Comparison of ENCODE assay signal across 1 cellular context in the genomic region with DNA sequence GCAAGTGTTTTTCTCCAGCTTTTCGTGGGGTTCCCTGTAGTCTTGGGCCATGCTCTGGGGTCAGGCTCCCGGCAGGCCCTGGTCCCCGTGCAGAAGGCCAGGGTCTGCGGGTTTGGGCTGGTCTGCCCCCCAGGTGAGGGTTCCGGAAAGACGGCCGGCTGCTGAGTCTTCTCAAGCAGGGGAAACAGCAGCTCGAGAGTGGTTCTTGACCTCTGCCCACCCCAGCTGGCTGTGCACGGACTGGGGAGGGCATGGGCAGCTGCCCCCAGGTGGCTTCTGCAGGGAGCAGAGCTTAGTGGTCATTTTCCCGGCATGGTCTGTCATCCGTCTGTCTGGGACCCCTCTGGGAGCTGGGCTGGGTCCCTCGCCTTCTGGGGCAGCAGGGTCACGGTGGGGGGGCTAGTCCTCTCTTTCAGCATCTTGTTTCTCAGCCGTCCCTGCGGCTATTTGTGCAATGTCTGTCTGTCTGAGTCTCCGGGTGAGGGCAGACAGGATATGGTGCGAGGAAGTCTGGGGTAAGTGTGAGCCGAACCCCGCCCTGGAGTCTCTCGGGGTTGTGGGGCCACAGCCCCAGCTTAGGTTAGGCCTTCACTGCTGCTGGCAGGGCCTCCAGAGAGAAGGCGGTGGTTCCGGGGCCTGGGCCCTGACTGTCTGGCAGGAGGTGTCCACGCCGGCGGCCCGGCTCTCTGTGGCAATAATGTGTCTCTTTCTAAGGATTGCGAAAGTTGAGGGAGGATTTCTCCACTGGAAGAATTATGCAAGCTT.
TF ChIP-seq lines count a peak whose summit lies in the region.

No MANE protein-coding gene starts in this region.

TF ChIP-seq in HepG2, 621 proteins besides CTCF, POLR2A, EP300 and RAD21 (continued from another document and continues in another):
- TF ChIP-seq, protein P1, sequence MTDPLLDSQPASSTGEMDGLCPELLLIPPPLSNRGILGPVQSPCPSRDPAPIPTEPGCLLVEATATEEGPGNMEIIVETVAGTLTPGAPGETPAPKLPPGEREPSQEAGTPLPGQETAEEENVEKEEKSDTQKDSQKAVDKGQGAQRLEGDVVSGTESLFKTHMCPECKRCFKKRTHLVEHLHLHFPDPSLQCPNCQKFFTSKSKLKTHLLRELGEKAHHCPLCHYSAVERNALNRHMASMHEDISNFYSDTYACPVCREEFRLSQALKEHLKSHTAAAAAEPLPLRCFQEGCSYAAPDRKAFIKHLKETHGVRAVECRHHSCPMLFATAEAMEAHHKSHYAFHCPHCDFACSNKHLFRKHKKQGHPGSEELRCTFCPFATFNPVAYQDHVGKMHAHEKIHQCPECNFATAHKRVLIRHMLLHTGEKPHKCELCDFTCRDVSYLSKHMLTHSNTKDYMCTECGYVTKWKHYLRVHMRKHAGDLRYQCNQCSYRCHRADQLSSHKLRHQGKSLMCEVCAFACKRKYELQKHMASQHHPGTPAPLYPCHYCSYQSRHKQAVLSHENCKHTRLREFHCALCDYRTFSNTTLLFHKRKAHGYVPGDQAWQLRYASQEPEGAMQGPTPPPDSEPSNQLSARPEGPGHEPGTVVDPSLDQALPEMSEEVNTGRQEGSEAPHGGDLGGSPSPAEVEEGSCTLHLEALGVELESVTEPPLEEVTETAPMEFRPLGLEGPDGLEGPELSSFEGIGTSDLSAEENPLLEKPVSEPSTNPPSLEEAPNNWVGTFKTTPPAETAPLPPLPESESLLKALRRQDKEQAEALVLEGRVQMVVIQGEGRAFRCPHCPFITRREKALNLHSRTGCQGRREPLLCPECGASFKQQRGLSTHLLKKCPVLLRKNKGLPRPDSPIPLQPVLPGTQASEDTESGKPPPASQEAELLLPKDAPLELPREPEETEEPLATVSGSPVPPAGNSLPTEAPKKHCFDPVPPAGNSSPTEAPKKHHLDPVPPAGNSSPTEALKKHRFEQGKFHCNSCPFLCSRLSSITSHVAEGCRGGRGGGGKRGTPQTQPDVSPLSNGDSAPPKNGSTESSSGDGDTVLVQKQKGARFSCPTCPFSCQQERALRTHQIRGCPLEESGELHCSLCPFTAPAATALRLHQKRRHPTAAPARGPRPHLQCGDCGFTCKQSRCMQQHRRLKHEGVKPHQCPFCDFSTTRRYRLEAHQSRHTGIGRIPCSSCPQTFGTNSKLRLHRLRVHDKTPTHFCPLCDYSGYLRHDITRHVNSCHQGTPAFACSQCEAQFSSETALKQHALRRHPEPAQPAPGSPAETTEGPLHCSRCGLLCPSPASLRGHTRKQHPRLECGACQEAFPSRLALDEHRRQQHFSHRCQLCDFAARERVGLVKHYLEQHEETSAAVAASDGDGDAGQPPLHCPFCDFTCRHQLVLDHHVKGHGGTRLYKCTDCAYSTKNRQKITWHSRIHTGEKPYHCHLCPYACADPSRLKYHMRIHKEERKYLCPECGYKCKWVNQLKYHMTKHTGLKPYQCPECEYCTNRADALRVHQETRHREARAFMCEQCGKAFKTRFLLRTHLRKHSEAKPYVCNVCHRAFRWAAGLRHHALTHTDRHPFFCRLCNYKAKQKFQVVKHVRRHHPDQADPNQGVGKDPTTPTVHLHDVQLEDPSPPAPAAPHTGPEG (CRISPR knock-in tag; IDR thresholded peaks at IDR 0.05): no peak
- TF ChIP-seq, protein P2, sequence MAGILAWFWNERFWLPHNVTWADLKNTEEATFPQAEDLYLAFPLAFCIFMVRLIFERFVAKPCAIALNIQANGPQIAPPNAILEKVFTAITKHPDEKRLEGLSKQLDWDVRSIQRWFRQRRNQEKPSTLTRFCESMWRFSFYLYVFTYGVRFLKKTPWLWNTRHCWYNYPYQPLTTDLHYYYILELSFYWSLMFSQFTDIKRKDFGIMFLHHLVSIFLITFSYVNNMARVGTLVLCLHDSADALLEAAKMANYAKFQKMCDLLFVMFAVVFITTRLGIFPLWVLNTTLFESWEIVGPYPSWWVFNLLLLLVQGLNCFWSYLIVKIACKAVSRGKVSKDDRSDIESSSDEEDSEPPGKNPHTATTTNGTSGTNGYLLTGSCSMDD (CRISPR knock-in tag; IDR thresholded peaks at IDR 0.05): no peak
- TF ChIP-seq, protein P3, sequence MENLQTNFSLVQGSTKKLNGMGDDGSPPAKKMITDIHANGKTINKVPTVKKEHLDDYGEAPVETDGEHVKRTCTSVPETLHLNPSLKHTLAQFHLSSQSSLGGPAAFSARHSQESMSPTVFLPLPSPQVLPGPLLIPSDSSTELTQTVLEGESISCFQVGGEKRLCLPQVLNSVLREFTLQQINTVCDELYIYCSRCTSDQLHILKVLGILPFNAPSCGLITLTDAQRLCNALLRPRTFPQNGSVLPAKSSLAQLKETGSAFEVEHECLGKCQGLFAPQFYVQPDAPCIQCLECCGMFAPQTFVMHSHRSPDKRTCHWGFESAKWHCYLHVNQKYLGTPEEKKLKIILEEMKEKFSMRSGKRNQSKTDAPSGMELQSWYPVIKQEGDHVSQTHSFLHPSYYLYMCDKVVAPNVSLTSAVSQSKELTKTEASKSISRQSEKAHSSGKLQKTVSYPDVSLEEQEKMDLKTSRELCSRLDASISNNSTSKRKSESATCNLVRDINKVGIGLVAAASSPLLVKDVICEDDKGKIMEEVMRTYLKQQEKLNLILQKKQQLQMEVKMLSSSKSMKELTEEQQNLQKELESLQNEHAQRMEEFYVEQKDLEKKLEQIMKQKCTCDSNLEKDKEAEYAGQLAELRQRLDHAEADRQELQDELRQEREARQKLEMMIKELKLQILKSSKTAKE (CRISPR knock-in tag; IDR thresholded peaks at IDR 0.05; ENCODE audit: borderline replicate concordance): peak; percentile 92
- TF ChIP-seq NCOA1 (CRISPR knock-in tag; IDR thresholded peaks at IDR 0.05) (no peak), ZNF607 (CRISPR knock-in tag; IDR thresholded peaks at IDR 0.05; ENCODE audit: borderline replicate concordance) (peak; percentile 41; the same call in 1 of the 2 replicates), ISX (CRISPR knock-in tag; conservative IDR thresholded peaks at IDR 0.05) (no peak), MTA1 (CRISPR knock-in tag; IDR thresholded peaks at IDR 0.05; ENCODE audit: borderline replicate concordance) (peak; percentile 47; the same call in 1 of the 2 replicates), REXO4 (CRISPR knock-in tag; IDR thresholded peaks at IDR 0.05; ENCODE audit: borderline replicate concordance) (no peak), ZNF781 (CRISPR knock-in tag; IDR thresholded peaks at IDR 0.05; ENCODE audit: borderline replicate concordance, not compliant biosample characterization) (no peak), ZC3H13 (CRISPR knock-in tag; IDR thresholded peaks at IDR 0.05) (0 out of 2 replicates have a peak, but pooled peaks have one; percentile 18), ZNF616 (CRISPR knock-in tag; IDR thresholded peaks at IDR 0.05; ENCODE audit: low read depth) (no peak), ZMAT3 (CRISPR knock-in tag; conservative IDR thresholded peaks at IDR 0.05) (no peak; the same call in 1 of the 2 replicates)
- TF ChIP-seq, protein P4, sequence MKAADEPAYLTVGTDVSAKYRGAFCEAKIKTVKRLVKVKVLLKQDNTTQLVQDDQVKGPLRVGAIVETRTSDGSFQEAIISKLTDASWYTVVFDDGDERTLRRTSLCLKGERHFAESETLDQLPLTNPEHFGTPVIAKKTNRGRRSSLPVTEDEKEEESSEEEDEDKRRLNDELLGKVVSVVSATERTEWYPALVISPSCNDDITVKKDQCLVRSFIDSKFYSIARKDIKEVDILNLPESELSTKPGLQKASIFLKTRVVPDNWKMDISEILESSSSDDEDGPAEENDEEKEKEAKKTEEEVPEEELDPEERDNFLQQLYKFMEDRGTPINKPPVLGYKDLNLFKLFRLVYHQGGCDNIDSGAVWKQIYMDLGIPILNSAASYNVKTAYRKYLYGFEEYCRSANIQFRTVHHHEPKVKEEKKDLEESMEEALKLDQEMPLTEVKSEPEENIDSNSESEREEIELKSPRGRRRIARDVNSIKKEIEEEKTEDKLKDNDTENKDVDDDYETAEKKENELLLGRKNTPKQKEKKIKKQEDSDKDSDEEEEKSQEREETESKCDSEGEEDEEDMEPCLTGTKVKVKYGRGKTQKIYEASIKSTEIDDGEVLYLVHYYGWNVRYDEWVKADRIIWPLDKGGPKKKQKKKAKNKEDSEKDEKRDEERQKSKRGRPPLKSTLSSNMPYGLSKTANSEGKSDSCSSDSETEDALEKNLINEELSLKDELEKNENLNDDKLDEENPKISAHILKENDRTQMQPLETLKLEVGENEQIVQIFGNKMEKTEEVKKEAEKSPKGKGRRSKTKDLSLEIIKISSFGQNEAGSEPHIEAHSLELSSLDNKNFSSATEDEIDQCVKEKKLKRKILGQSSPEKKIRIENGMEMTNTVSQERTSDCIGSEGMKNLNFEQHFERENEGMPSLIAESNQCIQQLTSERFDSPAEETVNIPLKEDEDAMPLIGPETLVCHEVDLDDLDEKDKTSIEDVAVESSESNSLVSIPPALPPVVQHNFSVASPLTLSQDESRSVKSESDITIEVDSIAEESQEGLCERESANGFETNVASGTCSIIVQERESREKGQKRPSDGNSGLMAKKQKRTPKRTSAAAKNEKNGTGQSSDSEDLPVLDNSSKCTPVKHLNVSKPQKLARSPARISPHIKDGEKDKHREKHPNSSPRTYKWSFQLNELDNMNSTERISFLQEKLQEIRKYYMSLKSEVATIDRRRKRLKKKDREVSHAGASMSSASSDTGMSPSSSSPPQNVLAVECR (CRISPR knock-in tag; IDR thresholded peaks at IDR 0.05; ENCODE audit: borderline replicate concordance): peak; percentile 89; the same call in 1 of the 2 replicates
- TF ChIP-seq, protein P5, sequence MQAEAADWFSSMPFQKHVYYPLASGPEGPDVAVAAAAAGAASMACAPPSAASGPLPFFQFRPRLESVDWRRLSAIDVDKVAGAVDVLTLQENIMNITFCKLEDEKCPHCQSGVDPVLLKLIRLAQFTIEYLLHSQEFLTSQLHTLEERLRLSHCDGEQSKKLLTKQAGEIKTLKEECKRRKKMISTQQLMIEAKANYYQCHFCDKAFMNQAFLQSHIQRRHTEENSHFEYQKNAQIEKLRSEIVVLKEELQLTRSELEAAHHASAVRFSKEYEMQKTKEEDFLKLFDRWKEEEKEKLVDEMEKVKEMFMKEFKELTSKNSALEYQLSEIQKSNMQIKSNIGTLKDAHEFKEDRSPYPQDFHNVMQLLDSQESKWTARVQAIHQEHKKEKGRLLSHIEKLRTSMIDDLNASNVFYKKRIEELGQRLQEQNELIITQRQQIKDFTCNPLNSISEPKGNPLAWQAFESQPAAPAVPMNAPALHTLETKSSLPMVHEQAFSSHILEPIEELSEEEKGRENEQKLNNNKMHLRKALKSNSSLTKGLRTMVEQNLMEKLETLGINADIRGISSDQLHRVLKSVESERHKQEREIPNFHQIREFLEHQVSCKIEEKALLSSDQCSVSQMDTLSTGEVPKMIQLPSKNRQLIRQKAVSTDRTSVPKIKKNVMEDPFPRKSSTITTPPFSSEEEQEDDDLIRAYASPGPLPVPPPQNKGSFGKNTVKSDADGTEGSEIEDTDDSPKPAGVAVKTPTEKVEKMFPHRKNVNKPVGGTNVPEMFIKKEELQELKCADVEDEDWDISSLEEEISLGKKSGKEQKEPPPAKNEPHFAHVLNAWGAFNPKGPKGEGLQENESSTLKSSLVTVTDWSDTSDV (CRISPR knock-in tag; IDR thresholded peaks at IDR 0.05): no peak
- TF ChIP-seq, protein P6, sequence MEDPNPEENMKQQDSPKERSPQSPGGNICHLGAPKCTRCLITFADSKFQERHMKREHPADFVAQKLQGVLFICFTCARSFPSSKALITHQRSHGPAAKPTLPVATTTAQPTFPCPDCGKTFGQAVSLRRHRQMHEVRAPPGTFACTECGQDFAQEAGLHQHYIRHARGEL (CRISPR knock-in tag; IDR thresholded peaks at IDR 0.05): no peak
- TF ChIP-seq, protein P7, sequence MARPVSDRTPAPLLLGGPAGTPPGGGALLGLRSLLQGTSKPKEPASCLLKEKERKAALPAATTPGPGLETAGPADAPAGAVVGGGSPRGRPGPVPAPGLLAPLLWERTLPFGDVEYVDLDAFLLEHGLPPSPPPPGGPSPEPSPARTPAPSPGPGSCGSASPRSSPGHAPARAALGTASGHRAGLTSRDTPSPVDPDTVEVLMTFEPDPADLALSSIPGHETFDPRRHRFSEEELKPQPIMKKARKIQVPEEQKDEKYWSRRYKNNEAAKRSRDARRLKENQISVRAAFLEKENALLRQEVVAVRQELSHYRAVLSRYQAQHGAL (CRISPR knock-in tag; IDR thresholded peaks at IDR 0.05; ENCODE audit: not compliant biosample characterization): no peak
- TF ChIP-seq, protein P8, sequence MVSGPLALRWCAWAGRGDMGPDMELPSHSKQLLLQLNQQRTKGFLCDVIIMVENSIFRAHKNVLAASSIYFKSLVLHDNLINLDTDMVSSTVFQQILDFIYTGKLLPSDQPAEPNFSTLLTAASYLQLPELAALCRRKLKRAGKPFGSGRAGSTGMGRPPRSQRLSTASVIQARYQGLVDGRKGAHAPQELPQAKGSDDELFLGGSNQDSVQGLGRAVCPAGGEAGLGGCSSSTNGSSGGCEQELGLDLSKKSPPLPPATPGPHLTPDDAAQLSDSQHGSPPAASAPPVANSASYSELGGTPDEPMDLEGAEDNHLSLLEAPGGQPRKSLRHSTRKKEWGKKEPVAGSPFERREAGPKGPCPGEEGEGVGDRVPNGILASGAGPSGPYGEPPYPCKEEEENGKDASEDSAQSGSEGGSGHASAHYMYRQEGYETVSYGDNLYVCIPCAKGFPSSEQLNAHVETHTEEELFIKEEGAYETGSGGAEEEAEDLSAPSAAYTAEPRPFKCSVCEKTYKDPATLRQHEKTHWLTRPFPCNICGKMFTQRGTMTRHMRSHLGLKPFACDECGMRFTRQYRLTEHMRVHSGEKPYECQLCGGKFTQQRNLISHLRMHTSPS (CRISPR knock-in tag; IDR thresholded peaks at IDR 0.05; ENCODE audit: low read depth): no peak; the same call in 1 of the 2 replicates
- TF ChIP-seq, protein P9, sequence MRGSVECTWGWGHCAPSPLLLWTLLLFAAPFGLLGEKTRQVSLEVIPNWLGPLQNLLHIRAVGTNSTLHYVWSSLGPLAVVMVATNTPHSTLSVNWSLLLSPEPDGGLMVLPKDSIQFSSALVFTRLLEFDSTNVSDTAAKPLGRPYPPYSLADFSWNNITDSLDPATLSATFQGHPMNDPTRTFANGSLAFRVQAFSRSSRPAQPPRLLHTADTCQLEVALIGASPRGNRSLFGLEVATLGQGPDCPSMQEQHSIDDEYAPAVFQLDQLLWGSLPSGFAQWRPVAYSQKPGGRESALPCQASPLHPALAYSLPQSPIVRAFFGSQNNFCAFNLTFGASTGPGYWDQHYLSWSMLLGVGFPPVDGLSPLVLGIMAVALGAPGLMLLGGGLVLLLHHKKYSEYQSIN (CRISPR knock-in tag; IDR thresholded peaks at IDR 0.05; ENCODE audit: borderline replicate concordance): no peak
- TF ChIP-seq, protein P10, sequence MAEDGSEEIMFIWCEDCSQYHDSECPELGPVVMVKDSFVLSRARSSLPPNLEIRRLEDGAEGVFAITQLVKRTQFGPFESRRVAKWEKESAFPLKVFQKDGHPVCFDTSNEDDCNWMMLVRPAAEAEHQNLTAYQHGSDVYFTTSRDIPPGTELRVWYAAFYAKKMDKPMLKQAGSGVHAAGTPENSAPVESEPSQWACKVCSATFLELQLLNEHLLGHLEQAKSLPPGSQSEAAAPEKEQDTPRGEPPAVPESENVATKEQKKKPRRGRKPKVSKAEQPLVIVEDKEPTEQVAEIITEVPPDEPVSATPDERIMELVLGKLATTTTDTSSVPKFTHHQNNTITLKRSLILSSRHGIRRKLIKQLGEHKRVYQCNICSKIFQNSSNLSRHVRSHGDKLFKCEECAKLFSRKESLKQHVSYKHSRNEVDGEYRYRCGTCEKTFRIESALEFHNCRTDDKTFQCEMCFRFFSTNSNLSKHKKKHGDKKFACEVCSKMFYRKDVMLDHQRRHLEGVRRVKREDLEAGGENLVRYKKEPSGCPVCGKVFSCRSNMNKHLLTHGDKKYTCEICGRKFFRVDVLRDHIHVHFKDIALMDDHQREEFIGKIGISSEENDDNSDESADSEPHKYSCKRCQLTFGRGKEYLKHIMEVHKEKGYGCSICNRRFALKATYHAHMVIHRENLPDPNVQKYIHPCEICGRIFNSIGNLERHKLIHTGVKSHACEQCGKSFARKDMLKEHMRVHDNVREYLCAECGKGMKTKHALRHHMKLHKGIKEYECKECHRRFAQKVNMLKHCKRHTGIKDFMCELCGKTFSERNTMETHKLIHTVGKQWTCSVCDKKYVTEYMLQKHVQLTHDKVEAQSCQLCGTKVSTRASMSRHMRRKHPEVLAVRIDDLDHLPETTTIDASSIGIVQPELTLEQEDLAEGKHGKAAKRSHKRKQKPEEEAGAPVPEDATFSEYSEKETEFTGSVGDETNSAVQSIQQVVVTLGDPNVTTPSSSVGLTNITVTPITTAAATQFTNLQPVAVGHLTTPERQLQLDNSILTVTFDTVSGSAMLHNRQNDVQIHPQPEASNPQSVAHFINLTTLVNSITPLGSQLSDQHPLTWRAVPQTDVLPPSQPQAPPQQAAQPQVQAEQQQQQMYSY (CRISPR knock-in tag; IDR thresholded peaks at IDR 0.05): no peak
